Comparison of ENCODE assay signal across 7 cellular contexts in genomic region chr20:50000548-50001222, GRCh38. TPM values are rescaled to one million over a fixed set of nuclear protein-coding genes. Genes with fewer than 3 reads are reported as not detected.
DNase-seq lines count a peak whose midpoint lies in the region; ATAC-seq, FAIRE-seq and TF ChIP-seq lines count a peak whose summit lies in the region.
"Not testable (repeated sequence)": the region's sequence is repeated elsewhere in the genome, so short reads cannot be mapped to it uniquely, and the experiment has no call there.

No MANE protein-coding gene starts in this region.

- TF ChIP-seq POLR2A in GM12878 (IDR thresholded peaks at IDR 0.05; ENCODE audit: low read depth, low read length), result not testable (repeated sequence)

- H3K36me3 ChIP-seq in BLaER1 treated with 17β-estradiol and CSF1 and Interleukin-3, amounts not matched to agents 10 nM and 100 nM; GM12878 (ENCODE audit: control insufficient read depth in 2 of 2, insufficient read depth in 2 of 2, low read length in 1 of 2): not testable (repeated sequence)

- CTCF ChIA-PET in GM12878 (lab: Yijun Ruan, JAX), result interaction anchor here (0.7 to 3.1 kb wide), 7 partner anchors 8 to 168 kb away, joined by 3 to 19 read pairs (median 6); no protein-coding TSS in a partner anchor

- not testable (repeated sequence) for TF ChIP-seq EP300 in GM12878 (IDR thresholded peaks at IDR 0.05; ENCODE audit: borderline replicate concordance in 1 of 2, control insufficient read depth in 1 of 2, low read depth in 2 of 2, low read length in 2 of 2)

- peak overlapping the region; percentile 58 to 95 (median 79) for H3K4me2 ChIP-seq in BLaER1 treated with 17β-estradiol and CSF1 and Interleukin-3, amounts not matched to agents 10 nM and 100 nM
- H3K4me2 ChIP-seq in GM12878 (ENCODE audit: control insufficient read depth, insufficient read depth), result not testable (repeated sequence)

- not testable (repeated sequence) for H3K4me3 ChIP-seq in BLaER1 treated with 17β-estradiol and CSF1 and Interleukin-3, amounts not matched to agents 10 nM and 100 nM; GM12878; fibroblast of pulmonary artery (replicated peaks; ENCODE audit: low read depth, low read length); skeletal muscle cell (ENCODE audit: low read depth, low read length)

- not testable (repeated sequence) for H3K79me2 ChIP-seq in GM12878 (ENCODE audit: control insufficient read depth, insufficient read depth, low read length)

- H3K4me1 ChIP-seq in BLaER1 treated with 17β-estradiol and CSF1 and Interleukin-3, amounts not matched to agents 10 nM and 100 nM, result peaks cover 72 to 98% (median 81%) of the 10 kb centered on the region in 10 experiments
- H3K4me1 ChIP-seq in GM12878 (ENCODE audit: control insufficient read depth, insufficient read depth, low read length), result peaks cover 11% of the 10 kb centered on the region

- intact Hi-C loops in GM12878 (cut with micrococcal nuclease; ENCODE audit: unreplicated experiment), result not testable (repeated sequence)

- peak; percentile 32 for DNase-seq in KBM-7
- peak; percentile 47 for DNase-seq in NOMO-1 treated with DMSO at 0.1 percent for 48 hours (lab: John Stamatoyannopoulos, UW; ENCODE audit: unreplicated experiment)
- DNase-seq in SKM-1 (lab: John Stamatoyannopoulos, UW; ENCODE audit: unreplicated experiment), result peak; percentile 20
- DNase-seq in GM12878 (ENCODE audit: low read depth, low spot score), result not testable (repeated sequence)
- DNase-seq in fibroblast of pulmonary artery (ENCODE audit: low read depth), result peak; percentile 71
- DNase-seq in skeletal muscle cell (ENCODE audit: low read depth), result peak; percentile 52

- ATAC-seq in GM12878, result peak; percentile 51

- not testable (repeated sequence) for H3K27me3 ChIP-seq in BLaER1 treated with 17β-estradiol and CSF1 and Interleukin-3, amounts not matched to agents 10 nM and 100 nM; GM12878 (replicated peaks in 1 of 2; ENCODE audit: control insufficient read depth in 2 of 2, insufficient read depth in 2 of 2, low read length in 1 of 2)

- not testable (repeated sequence) for BruUV-seq in GM12878 (replicated peaks; lab: Mats Ljungman, UMichigan)

- FAIRE-seq in GM12878 (lab: Jason Lieb, UNC), result not testable (repeated sequence)

- POLR2A ChIA-PET in GM12878 (lab: Charles Lee), result interaction anchor here (0.6 to 1.0 kb wide), 5 partner anchors 9 to 64 kb away, joined by 3 to 5 read pairs (median 3); partner anchors contain the start of gene RNF114

- peak overlapping the region in 9 of 11 experiments; percentile 19 to 78 (median 74); a peak in 12 of 22 replicates for H3K9ac ChIP-seq in BLaER1 treated with 17β-estradiol and CSF1 and Interleukin-3, amounts not matched to agents 10 nM and 100 nM
- not testable (repeated sequence) for H3K9ac ChIP-seq in GM12878 (ENCODE audit: control insufficient read depth, insufficient read depth, low read length)

- H3K27ac ChIP-seq in BLaER1 treated with 17β-estradiol and CSF1 and Interleukin-3, amounts not matched to agents 10 nM and 100 nM, result peak overlapping the region in 9 of 11 experiments; percentile 76 to 94 (median 89); a peak in 19 of 22 replicates
- not testable (repeated sequence) for H3K27ac ChIP-seq in GM12878 (ENCODE audit: control insufficient read depth, insufficient read depth)

- in situ Hi-C loops in KBM-7 (cut with MboI; ENCODE audit: low pct_unique_long_range_greater_than_20kb, low sequenced_read_pairs); GM12878 (cut with MboI): not testable (repeated sequence)

- H4K20me1 ChIP-seq in BLaER1 treated with 17β-estradiol and CSF1 and Interleukin-3, amounts not matched to agents 10 nM and 100 nM; GM12878 (ENCODE audit: control insufficient read depth, insufficient read depth): not testable (repeated sequence)

- not testable (repeated sequence) for H2AFZ ChIP-seq in GM12878 (ENCODE audit: control insufficient read depth, low read depth, low read length)

- H3K9me3 ChIP-seq in BLaER1 treated with 17β-estradiol and CSF1 and Interleukin-3, amounts not matched to agents 10 nM and 100 nM (replicated peaks in 1 of 11); GM12878 (replicated peaks; ENCODE audit: control insufficient read depth, insufficient read depth, low read length): not testable (repeated sequence)

- RAD21 ChIA-PET in GM12878 (lab: Charles Lee; ENCODE audit: unreplicated experiment), result interaction anchor here (0.8 to 4.5 kb wide), 4 partner anchors 22 to 85 kb away, joined by 3 to 40 read pairs (median 4); no protein-coding TSS in a partner anchor

- not testable (repeated sequence) for TF ChIP-seq CTCF in GM12878 (IDR thresholded peaks at IDR 0.05 in 2 of 3, conservative IDR thresholded peaks at IDR 0.05 in 1 of 3; ENCODE audit: control insufficient read depth in 2 of 3, extremely low read depth in 1 of 3, insufficient read depth in 1 of 3, low read depth in 3 of 3, low read length in 3 of 3); fibroblast of pulmonary artery (IDR thresholded peaks at IDR 0.05; ENCODE audit: low read length, missing control alignments)

- SMC1A ChIA-PET in GM12878 (lab: Charles Lee; ENCODE audit: uncharacterized antibody, unreplicated experiment), result interaction anchor here (0.9 to 1.2 kb wide), 2 partner anchors 33 to 85 kb away, joined by 3 read pairs; no protein-coding TSS in a partner anchor

- not testable (repeated sequence) for TF ChIP-seq RAD21 in GM12878 (IDR thresholded peaks at IDR 0.05; ENCODE audit: insufficient read depth, low read depth, low read length)

- WGBS in GM12878 (ENCODE audit: insufficient coverage, insufficient replicate concordance, low lambda C conversion rate, missing lambda C conversion rate), result 79% methylated on average over 13 of the region's 14 CpGs

TF ChIP-seq in GM12878, 131 proteins besides CTCF, POLR2A, EP300 and RAD21 (continues in another document):
- TF ChIP-seq, protein P1, sequence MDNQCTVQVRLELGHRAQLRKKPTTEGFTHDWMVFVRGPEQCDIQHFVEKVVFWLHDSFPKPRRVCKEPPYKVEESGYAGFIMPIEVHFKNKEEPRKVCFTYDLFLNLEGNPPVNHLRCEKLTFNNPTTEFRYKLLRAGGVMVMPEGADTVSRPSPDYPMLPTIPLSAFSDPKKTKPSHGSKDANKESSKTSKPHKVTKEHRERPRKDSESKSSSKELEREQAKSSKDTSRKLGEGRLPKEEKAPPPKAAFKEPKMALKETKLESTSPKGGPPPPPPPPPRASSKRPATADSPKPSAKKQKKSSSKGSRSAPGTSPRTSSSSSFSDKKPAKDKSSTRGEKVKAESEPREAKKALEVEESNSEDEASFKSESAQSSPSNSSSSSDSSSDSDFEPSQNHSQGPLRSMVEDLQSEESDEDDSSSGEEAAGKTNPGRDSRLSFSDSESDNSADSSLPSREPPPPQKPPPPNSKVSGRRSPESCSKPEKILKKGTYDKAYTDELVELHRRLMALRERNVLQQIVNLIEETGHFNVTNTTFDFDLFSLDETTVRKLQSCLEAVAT (IDR thresholded peaks at IDR 0.05), result peak; percentile 35; the same call in 1 of the 2 replicates
- TF ChIP-seq IKZF1 (conservative IDR thresholded peaks at IDR 0.05), result 0 out of 2 replicates have a peak, but pooled peaks have one; percentile 13
- TF ChIP-seq IKZF2 (IDR thresholded peaks at IDR 0.05), result peak; percentile 19 to 29; a peak in 1 of 4 replicates
- TF ChIP-seq ATF7 (IDR thresholded peaks at IDR 0.05; ENCODE audit: low read depth), result 0 out of 2 replicates have a peak, but pooled peaks have one; percentile 40

RNA-seq across cellular contexts. Expression of gene SNAI1, which starts 17.9 kb away (rescaled TPM):
- 1.2 and 1.6 TPM in 2 replicates for total RNA-seq in GM12878 (2013; cell fraction: nucleolus; rRNA removed)
- 0.05 and 0.17 TPM in 2 replicates for total RNA-seq in GM12878 (2014; rRNA removed)
- total RNA-seq in GM12878 (2014; rRNA removed; fragmentation: Illumina TruSeq; extraction: Trizol), result 0.09 and 0.13 TPM in 2 replicates
- 0.33 and 0.43 TPM in 2 replicates for total RNA-seq in GM12878 (2021)
- not detected for polyA plus RNA-seq in GM12878 (2011; ENCODE audit: low read depth)
- polyA plus RNA-seq in GM12878 (2011; rRNA removed), result 0.11 TPM in 1 of 2 replicates, not detected in the other
- 0.08 TPM in 1 of 2 replicates, not detected in the other for polyA plus RNA-seq in GM12878 (2011; cell fraction: cytosol; rRNA removed)
- 0.56 and 0.61 TPM in 2 replicates for polyA plus RNA-seq in GM12878 (2011; cell fraction: nucleus; rRNA removed)
- 0.27 and 0.30 TPM in 2 replicates for polyA plus RNA-seq in GM12878 (2012)
- polyA plus RNA-seq in GM12878 (2014; fragmentation: Illumina TruSeq; extraction: Trizol), result 0.22 TPM in 1 of 2 replicates, not detected in the other
- not detected for polyA plus RNA-seq in GM12878 (2014; fragmentation: Nextera tagmentation; extraction: Ambion mirVana)
- 0.13 and 0.27 TPM in 2 replicates for polyA plus RNA-seq in GM12878 (2014; rRNA removed)
- polyA plus RNA-seq in GM12878 (2016; fragmentation: Nextera tagmentation; extraction: Ambion mirVana), result under 1 TPM; 0.78 to 0.79 TPM
- not detected in 2 replicates for polyA minus RNA-seq in GM12878 (2011; rRNA and poly(A)+ RNA removed)
- not detected in 2 replicates for polyA minus RNA-seq in GM12878 (2011; cell fraction: cytosol; rRNA and poly(A)+ RNA removed)
- polyA minus RNA-seq in GM12878 (2011; cell fraction: nucleus; rRNA and poly(A)+ RNA removed), result 0.29 and 0.36 TPM in 2 replicates
